ENCODE assay signal across 7 cellular contexts in genomic region chr17:54968954-54969400, GRCh38. TPM values are rescaled to one million over a fixed set of nuclear protein-coding genes. Genes with fewer than 3 reads are reported as not detected.
DNase-seq lines count a peak whose midpoint lies in the region; ATAC-seq and TF ChIP-seq lines count a peak whose summit lies in the region.

No MANE protein-coding gene starts in this region.

- peak overlapping the region; percentile 95 for H3K4me3 ChIP-seq in astrocyte of the spinal cord (ENCODE audit: low read depth, low read length)
- H3K4me3 ChIP-seq in stomach smooth muscle (ENCODE audit: low read length in 2 of 2) = peak overlapping the region; percentile 88 to 89

- intact Hi-C loops in activated CD4-positive, alpha-beta memory T cell treated with anti-CD3 and anti-CD28 coated beads for 36 hours (cut with micrococcal nuclease) = loop anchor here (1.0 to 5.0 kb wide), 6 partner anchors 67 to 452 kb away; partner anchors contain the start of genes HLF, MMD and TOM1L1

- no peaks in the 10 kb centered on the region for H3K9me3 Mint-ChIP-seq in activated CD4-positive, alpha-beta memory T cell treated with anti-CD3 and anti-CD28 coated beads for 36 hours

- peaks cover 21% of the 10 kb centered on the region for H3K4me1 ChIP-seq in stomach smooth muscle (ENCODE audit: control insufficient read depth, insufficient read depth, low read length)

- no peak overlapping the region for H3K27ac Mint-ChIP-seq in activated CD4-positive, alpha-beta memory T cell treated with anti-CD3 and anti-CD28 coated beads for 36 hours

- TF ChIP-seq CTCF in GM13976 (IDR thresholded peaks at IDR 0.05; ENCODE audit: borderline replicate concordance, control extremely low read depth, extremely low read depth, insufficient read depth, missing control alignments) = no peak
- TF ChIP-seq CTCF in astrocyte of the spinal cord (IDR thresholded peaks at IDR 0.05; ENCODE audit: low read depth, low read length) = no peak

- H3K9me3 ChIP-seq in stomach smooth muscle (ENCODE audit: control insufficient read depth in 2 of 2, low read length in 2 of 2) = no peaks in the 10 kb centered on the region

- ATAC-seq in GM21526 (IDR thresholded peaks at IDR 0.05; ENCODE audit: low FRiP score, unreplicated experiment) = peak; percentile 31

- H3K4me3 Mint-ChIP-seq in activated CD4-positive, alpha-beta memory T cell treated with anti-CD3 and anti-CD28 coated beads for 36 hours = no peak overlapping the region

- peak overlapping the region; percentile 88 for H3K27ac ChIP-seq in stomach smooth muscle (ENCODE audit: low read length)

- peaks cover 23% of the 10 kb centered on the region for H3K4me1 Mint-ChIP-seq in activated CD4-positive, alpha-beta memory T cell treated with anti-CD3 and anti-CD28 coated beads for 36 hours (ENCODE audit: low read depth)

- in situ Hi-C loops in GM13976 (cut with MboI; ENCODE audit: low sequenced_read_pairs, unreplicated experiment) (no loop called here), astrocyte of the spinal cord (cut with HindIII; ENCODE audit: low sequenced_read_pairs) (no loop called here)

- peaks cover 5% of the 10 kb centered on the region for H3K36me3 Mint-ChIP-seq in activated CD4-positive, alpha-beta memory T cell treated with anti-CD3 and anti-CD28 coated beads for 36 hours

- peak; percentile 32 for DNase-seq in GM13976 (ENCODE audit: low spot score)
- DNase-seq in HS-27A (ENCODE audit: low read depth) = peak; percentile 11
- DNase-seq in astrocyte of the spinal cord (ENCODE audit: low read depth, low spot score) = no peak
- DNase-seq in kidney glomerular epithelial cell (lab: John Stamatoyannopoulos, UW) = peak; percentile 35
- no peak for DNase-seq in activated CD4-positive, alpha-beta memory T cell treated with anti-CD3 and anti-CD28 coated beads for 36 hours

- CTCF ChIA-PET in activated CD4-positive, alpha-beta memory T cell treated with anti-CD3 and anti-CD28 coated beads for 36 hours (lab: Charles Lee) = no interaction called here

- POLR2A ChIA-PET in activated CD4-positive, alpha-beta memory T cell treated with anti-CD3 and anti-CD28 coated beads for 36 hours (lab: Charles Lee) = no interaction called here

- peaks cover 0 to 4% of the 10 kb centered on the region in 2 donors for H3K36me3 ChIP-seq in stomach smooth muscle (ENCODE audit: control insufficient read depth in 2 of 2, insufficient read depth in 2 of 2, low read length in 2 of 2)

- H3K27me3 ChIP-seq in stomach smooth muscle (ENCODE audit: control insufficient read depth in 1 of 2, insufficient read depth in 2 of 2, low read length in 2 of 2) = no peaks in the 10 kb centered on the region

- H3K27me3 Mint-ChIP-seq in activated CD4-positive, alpha-beta memory T cell treated with anti-CD3 and anti-CD28 coated beads for 36 hours = no peaks in the 10 kb centered on the region

- peak overlapping the region; percentile 89 to 95 for H3K9ac ChIP-seq in stomach smooth muscle (ENCODE audit: low read length in 2 of 2)

RNA-seq across cellular contexts. Expression of gene STXBP4, which starts 0.4 kb away (rescaled TPM):
- total RNA-seq in activated CD4-positive, alpha-beta memory T cell treated with anti-CD3 and anti-CD28 coated beads for 36 hours = 1 to 10 TPM; 3.2 to 4.3 TPM

RNA-seq across cellular contexts. Expression of gene COX11, which starts 0.5 kb away (rescaled TPM):
- total RNA-seq in activated CD4-positive, alpha-beta memory T cell treated with anti-CD3 and anti-CD28 coated beads for 36 hours = 10 to 100 TPM; 44.2 to 49.9 TPM

Comparison
In these comparisons a context has a peak if more than half of its experiments do, and no peak if none do; other contexts are left out.
1. DNase-seq: peak in GM13976 (single experiment), HS-27A (single experiment) and kidney glomerular epithelial cell (single experiment); none in astrocyte of the spinal cord (single experiment) and activated CD4-positive, alpha-beta memory T cell treated with anti-CD3 and anti-CD28 coated beads for 36 hours (single experiment).